ENCODE assay signal across 14 cellular contexts in the genomic region with DNA sequence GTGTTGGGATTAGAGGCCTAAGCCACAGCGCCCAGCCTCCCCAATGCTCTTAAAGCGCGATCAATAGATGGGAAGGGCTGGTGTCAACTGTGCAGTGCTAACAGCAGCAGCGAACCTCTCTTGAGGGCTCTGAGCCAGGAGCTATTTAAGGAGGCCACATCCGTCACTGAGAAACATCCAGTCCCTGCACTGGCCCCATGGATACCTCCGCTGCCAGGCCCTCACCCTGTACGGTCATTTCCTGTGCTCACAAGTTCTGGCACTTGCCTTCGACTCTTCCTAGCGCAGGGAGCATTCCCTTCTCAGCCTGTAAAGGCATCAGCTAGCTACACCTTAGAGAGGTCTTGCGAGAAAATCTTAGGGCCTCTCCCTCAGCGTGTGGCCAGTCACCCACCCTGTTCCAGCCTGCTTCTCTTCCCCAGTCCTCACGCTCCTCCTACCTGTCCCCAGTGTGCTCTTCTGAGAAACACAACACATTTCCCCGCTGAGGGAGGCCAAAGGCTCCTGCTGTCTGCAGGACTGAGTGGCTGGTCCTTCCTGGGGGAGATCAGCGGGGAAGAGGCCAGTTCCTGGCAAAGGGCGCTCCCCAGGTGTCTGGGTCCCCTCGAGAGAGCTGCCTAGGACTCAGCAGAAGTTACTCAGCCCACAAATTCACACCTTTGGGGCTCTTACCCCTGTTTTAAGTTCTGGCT. TPM values are rescaled to one million over a fixed set of nuclear protein-coding genes. Genes with fewer than 3 reads are reported as not detected.
DNase-seq lines count a peak whose midpoint lies in the region; ATAC-seq and TF ChIP-seq lines count a peak whose summit lies in the region.
"Had no signal": no experiment of that assay in that cellular context is flagged by ENCODE, and none has a peak within 500 bp of the region (broad histone marks: within the 10 kb centered on the region; RNA-seq: fewer than 3 reads in every experiment).

No MANE protein-coding gene starts in this region.

- H3K4me3 Mint-ChIP-seq in central memory CD8-positive, alpha-beta T cell, result no peak overlapping the region

- no peaks in the 10 kb centered on the region for H3K9me3 Mint-ChIP-seq in central memory CD8-positive, alpha-beta T cell

- DNase-seq in Daoy (ENCODE audit: low read depth) (peak; percentile 22), right atrium auricular region (ENCODE audit: low spot score) (peak; percentile 88), prostate gland (ENCODE audit: low spot score) (no peak), NCI-H510A (lab: John Stamatoyannopoulos, UW) (no peak), DMS 273 treated with DMSO at 0.1 percent for 48 hours (lab: John Stamatoyannopoulos, UW) (no peak), HUDEP-2 (lab: John Stamatoyannopoulos, UW; ENCODE audit: unreplicated experiment in 76 of 76) (no peak), SW480 (ENCODE audit: low spot score) (no peak)
- no peak for DNase-seq in central memory CD8-positive, alpha-beta T cell (ENCODE audit: low spot score in 2 of 2)
- DNase-seq: ACHN; activated CD8-positive, alpha-beta memory T cell treated with anti-CD3 and anti-CD28 coated beads, Interleukin-2, amount 50 U/mL, for 4 hours; erythroblast; NCI-H2171; ovary; Peyer's patch had no signal

- 60% methylated on average over 16 of the region's 16 CpGs for WGBS in prostate gland

- H3K4me1 ChIP-seq in right atrium auricular region, result peaks cover 0 to 41% of the 10 kb centered on the region in 2 donors
- peaks cover 14% of the 10 kb centered on the region for H3K4me1 ChIP-seq in prostate gland (replicated peaks)
- H3K4me1 ChIP-seq: Peyer's patch had no signal

- peaks cover 22% of the 10 kb centered on the region for H3K36me3 Mint-ChIP-seq in central memory CD8-positive, alpha-beta T cell (ENCODE audit: insufficient read depth)

- H3K4me1 Mint-ChIP-seq in central memory CD8-positive, alpha-beta T cell, result peaks cover 13% of the 10 kb centered on the region

- TF ChIP-seq CTCF in right atrium auricular region (IDR thresholded peaks at IDR 0.05), result no peak
- no peak for TF ChIP-seq CTCF in prostate gland (IDR thresholded peaks at IDR 0.05)

- H3K9me3 ChIP-seq in right atrium auricular region, result peaks cover 0 to 3% of the 10 kb centered on the region in 2 donors
- no peaks in the 10 kb centered on the region for H3K9me3 ChIP-seq in prostate gland
- H3K9me3 ChIP-seq: Peyer's patch had no signal

- peak overlapping the region; percentile 60 for H3K27ac Mint-ChIP-seq in central memory CD8-positive, alpha-beta T cell (ENCODE audit: low read depth)

- no peak for TF ChIP-seq POLR2A in prostate gland (IDR thresholded peaks at IDR 0.05)

- no peak overlapping the region for H3K4me3 ChIP-seq in right atrium auricular region
- H3K4me3 ChIP-seq in prostate gland, result no peak overlapping the region
- H3K4me3 ChIP-seq: ovary, Peyer's patch had no signal

- H3K36me3 ChIP-seq in right atrium auricular region (peaks cover 45% of the 10 kb centered on the region), prostate gland (no peaks in the 10 kb centered on the region)
- H3K36me3 ChIP-seq: ovary had no signal

- intact Hi-C loops in prostate gland (cut with DNase I), result no loop called here

- no peaks in the 10 kb centered on the region for H3K27me3 Mint-ChIP-seq in central memory CD8-positive, alpha-beta T cell

- no peak for ATAC-seq in central memory CD8-positive, alpha-beta T cell (replicated peaks; ENCODE audit: extremely low read depth, poor library complexity, severe bottlenecking)

- H3K27me3 ChIP-seq in right atrium auricular region (no peaks in the 10 kb centered on the region), prostate gland (replicated peaks; ENCODE audit: insufficient read depth) (no peaks in the 10 kb centered on the region)
- H3K27me3 ChIP-seq: ovary, Peyer's patch had no signal

- peak overlapping the region; percentile 89 to 92 for H3K27ac ChIP-seq in right atrium auricular region
- H3K27ac ChIP-seq in prostate gland, result peak overlapping the region; percentile 75 to 76
- H3K27ac ChIP-seq: ovary had no signal

RNA-seq across cellular contexts. Expression of a gene that starts 28.6 kb away (rescaled TPM):
- 44.4 and 46.9 TPM in 2 replicates for total RNA-seq in Daoy (2014; rRNA removed; shearing (Covaris generic))
- total RNA-seq in right atrium auricular region, result 10 to 100 TPM; 64.0 to 77.2 TPM
- total RNA-seq in prostate gland, result 100 to 1,000 TPM; 164 to 233 TPM

RNA-seq across cellular contexts. Expression of a gene that starts 28.8 kb away (rescaled TPM):
- 4.3 and 6.8 TPM in 2 replicates for total RNA-seq in Daoy (2014; rRNA removed; shearing (Covaris generic))
- total RNA-seq in right atrium auricular region (10 to 100 TPM; 10.6 to 22.7 TPM), prostate gland (10 to 100 TPM; 31.7 to 40.9 TPM)

Comparison
In these comparisons a context has a peak if more than half of its experiments do, and no peak if none do; other contexts are left out.
1. DNase-seq: peak in Daoy (single experiment) and right atrium auricular region (single experiment); none in central memory CD8-positive, alpha-beta T cell (0 of 2), prostate gland (single experiment), NCI-H510A (single experiment), DMS 273 treated with DMSO at 0.1 percent for 48 hours (single experiment), HUDEP-2 (0 of 76) and SW480 (single experiment).